Comparison of ENCODE assay signal across 21 cellular contexts in genomic region chr10:33025039-33025438, GRCh38.
A peak's percentile ranks its signal among the peaks of the same experiment; 100 is the strongest.
DNase-seq lines count a peak whose midpoint lies in the region; ATAC-seq and FAIRE-seq lines count a peak whose summit lies in the region.
"Had no signal": no experiment of that assay in that cellular context is flagged by ENCODE, and none has a peak within 500 bp of the region (broad histone marks: within the 10 kb centered on the region; RNA-seq: fewer than 3 reads in every experiment).

No MANE protein-coding gene starts in this region.

- no peak overlapping the region for H3K27ac Mint-ChIP-seq in stimulated activated naive CD8-positive, alpha-beta T cell treated with anti-CD3 and anti-CD28 coated beads, Interleukin-15, amount 100 ng/mL, for 72 hours
- no peak overlapping the region for H3K27ac Mint-ChIP-seq in stimulated activated effector memory CD8-positive, alpha-beta T cell treated with anti-CD3 and anti-CD28 coated beads, Interleukin-12 subunit alpha, Interleukin-12 subunit beta, amount 100 ng/mL, for 72 hours
- H3K27ac Mint-ChIP-seq: neural progenitor cell had no signal

- peak; percentile 41 for ATAC-seq in stimulated activated naive CD8-positive, alpha-beta T cell treated with anti-CD3 and anti-CD28 coated beads, Interleukin-15, Interleukin-2, amounts not matched to agents 100 U/mL and 50 U/mL, for 24 hours
- no peak for ATAC-seq in stimulated activated naive CD8-positive, alpha-beta T cell treated with anti-CD3 and anti-CD28 coated beads, Interleukin-15, amount 100 ng/mL, for 72 hours
- ATAC-seq in HG02571 (IDR thresholded peaks at IDR 0.05; ENCODE audit: unreplicated experiment) (peak; percentile 69), GM18907 (IDR thresholded peaks at IDR 0.05; ENCODE audit: unreplicated experiment) (no peak)
- ATAC-seq in stimulated activated effector memory CD8-positive, alpha-beta T cell treated with anti-CD3 and anti-CD28 coated beads, Interleukin-12 subunit alpha, Interleukin-12 subunit beta, amount 100 ng/mL, for 72 hours = peak; percentile 79
- ATAC-seq: stimulated activated memory B cell treated with anti-CD40 and anti-IgM and Interleukin-4, amounts not matched to agents 10 μg/mL and 1 μg/mL and 100 μg/mL, for 72 hours had no signal

- no peak overlapping the region for H3K4me3 Mint-ChIP-seq in stimulated activated naive CD8-positive, alpha-beta T cell treated with anti-CD3 and anti-CD28 coated beads, Interleukin-15, amount 100 ng/mL, for 72 hours
- H3K4me3 Mint-ChIP-seq in stimulated activated effector memory CD8-positive, alpha-beta T cell treated with anti-CD3 and anti-CD28 coated beads, Interleukin-12 subunit alpha, Interleukin-12 subunit beta, amount 100 ng/mL, for 72 hours = no peak overlapping the region
- H3K4me3 Mint-ChIP-seq: neural progenitor cell; stimulated activated memory B cell treated with anti-CD40 and anti-IgM and Interleukin-4, amounts not matched to agents 10 μg/mL and 1 μg/mL and 100 μg/mL, for 72 hours had no signal

- H3K4me1 Mint-ChIP-seq in stimulated activated naive CD8-positive, alpha-beta T cell treated with anti-CD3 and anti-CD28 coated beads, Interleukin-15, amount 100 ng/mL, for 72 hours = peaks cover 28% of the 10 kb centered on the region
- H3K4me1 Mint-ChIP-seq in stimulated activated effector memory CD8-positive, alpha-beta T cell treated with anti-CD3 and anti-CD28 coated beads, Interleukin-12 subunit alpha, Interleukin-12 subunit beta, amount 100 ng/mL, for 72 hours = peaks cover 40% of the 10 kb centered on the region
- H3K4me1 Mint-ChIP-seq: neural progenitor cell had no signal

- FAIRE-seq in HTR-8/SVneo (lab: Jason Lieb, UNC) = peak; percentile 26
- FAIRE-seq: islet of Langerhans had no signal

- no peaks in the 10 kb centered on the region for H3K36me3 Mint-ChIP-seq in stimulated activated effector memory CD8-positive, alpha-beta T cell treated with anti-CD3 and anti-CD28 coated beads, Interleukin-12 subunit alpha, Interleukin-12 subunit beta, amount 100 ng/mL, for 72 hours
- H3K36me3 Mint-ChIP-seq: neural progenitor cell; stimulated activated memory B cell treated with anti-CD40 and anti-IgM and Interleukin-4, amounts not matched to agents 10 μg/mL and 1 μg/mL and 100 μg/mL, for 72 hours had no signal

- no peak for DNase-seq in stimulated activated naive CD8-positive, alpha-beta T cell treated with anti-CD3 and anti-CD28 coated beads, Interleukin-15, Interleukin-2, amounts not matched to agents 100 U/mL and 50 U/mL, for 24 hours
- no peak for DNase-seq in stimulated activated naive CD8-positive, alpha-beta T cell treated with anti-CD3 and anti-CD28 coated beads, Interleukin-15, amount 100 ng/mL, for 72 hours
- DNase-seq in HTR-8/SVneo (ENCODE audit: insufficient read length, low spot score) (no peak), HK-2 (ENCODE audit: unreplicated experiment) (no peak)
- no peak for DNase-seq in stimulated activated effector memory CD8-positive, alpha-beta T cell treated with anti-CD3 and anti-CD28 coated beads, Interleukin-12 subunit alpha, Interleukin-12 subunit beta, amount 100 ng/mL, for 72 hours (ENCODE audit: low spot score in 2 of 2)
- no peak for DNase-seq in stimulated activated CD8-positive, alpha-beta memory T cell treated with anti-CD3 and anti-CD28 coated beads, Interleukin-4, amount 100 ng/mL, for 48 hours
- DNase-seq: activated CD4-positive, alpha-beta T cell treated with anti-CD3 and anti-CD28 coated beads for 48 hours; activated naive CD4-positive, alpha-beta T cell; anterior cingulate cortex; central memory CD4-positive, alpha-beta T cell; erythroblast; foreskin melanocyte; hippocampal formation; NCI-H1436; OCI-M1; SHP77 had no signal

- H3K27me3 Mint-ChIP-seq in stimulated activated naive CD8-positive, alpha-beta T cell treated with anti-CD3 and anti-CD28 coated beads, Interleukin-15, amount 100 ng/mL, for 72 hours = no peaks in the 10 kb centered on the region
- H3K27me3 Mint-ChIP-seq: stimulated activated memory B cell treated with anti-CD40 and anti-IgM and Interleukin-4, amounts not matched to agents 10 μg/mL and 1 μg/mL and 100 μg/mL, for 72 hours had no signal

- no peaks in the 10 kb centered on the region for H3K9me3 Mint-ChIP-seq in stimulated activated naive CD8-positive, alpha-beta T cell treated with anti-CD3 and anti-CD28 coated beads, Interleukin-15, amount 100 ng/mL, for 72 hours
- peaks cover 3% of the 10 kb centered on the region for H3K9me3 Mint-ChIP-seq in stimulated activated effector memory CD8-positive, alpha-beta T cell treated with anti-CD3 and anti-CD28 coated beads, Interleukin-12 subunit alpha, Interleukin-12 subunit beta, amount 100 ng/mL, for 72 hours
- H3K9me3 Mint-ChIP-seq: neural progenitor cell; stimulated activated memory B cell treated with anti-CD40 and anti-IgM and Interleukin-4, amounts not matched to agents 10 μg/mL and 1 μg/mL and 100 μg/mL, for 72 hours had no signal

Comparison
In these comparisons a context has a peak if more than half of its experiments do, and no peak if none do; other contexts are left out.
1. ATAC-seq: peak in stimulated activated naive CD8-positive, alpha-beta T cell treated with anti-CD3 and anti-CD28 coated beads, Interleukin-15, Interleukin-2, amounts not matched to agents 100 U/mL and 50 U/mL, for 24 hours (single experiment), HG02571 (single experiment) and stimulated activated effector memory CD8-positive, alpha-beta T cell treated with anti-CD3 and anti-CD28 coated beads, Interleukin-12 subunit alpha, Interleukin-12 subunit beta, amount 100 ng/mL, for 72 hours (single experiment); none in stimulated activated naive CD8-positive, alpha-beta T cell treated with anti-CD3 and anti-CD28 coated beads, Interleukin-15, amount 100 ng/mL, for 72 hours (single experiment) and GM18907 (single experiment).